In the genomic region with DNA sequence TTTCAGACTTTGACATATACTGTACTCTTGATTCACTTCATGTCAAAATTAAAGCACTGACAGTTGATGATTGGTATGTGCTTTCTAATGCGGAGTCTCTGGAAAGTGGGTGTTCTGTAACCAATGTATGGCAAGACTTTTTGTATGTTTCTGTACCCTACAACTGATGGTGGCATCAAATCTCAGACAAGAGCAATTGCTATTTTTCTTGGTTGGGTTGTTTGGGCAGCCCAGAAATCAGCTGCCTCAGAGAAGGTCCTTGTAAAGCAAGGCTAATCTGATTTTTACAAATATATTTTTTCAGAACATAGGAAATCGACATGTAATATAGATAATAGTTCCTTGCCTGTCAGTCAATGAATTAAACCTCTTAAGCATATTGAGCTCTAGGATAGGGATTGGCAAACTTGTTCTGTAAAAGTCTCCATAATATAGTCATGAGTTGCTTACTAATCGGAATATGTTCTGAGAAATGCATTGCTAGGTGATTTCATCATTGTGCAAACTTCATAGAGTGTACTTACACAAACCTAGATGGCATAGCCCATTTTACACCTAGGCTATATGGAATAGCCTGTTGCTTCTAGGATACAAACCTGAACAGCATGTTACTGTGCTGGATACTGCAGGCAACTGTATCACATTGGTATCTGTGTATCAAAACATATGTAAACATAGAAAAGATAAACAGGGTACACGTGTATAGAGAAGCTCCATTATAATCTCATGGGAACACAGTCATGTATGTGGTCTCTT, we compare ENCODE assay signal across 31 cellular contexts. TPM values are rescaled to one million over a fixed set of nuclear protein-coding genes. Genes with fewer than 3 reads are reported as not detected.
"Had no signal": no experiment of that assay in that cellular context is flagged by ENCODE, and none has a peak within 500 bp of the region (broad histone marks: within the 10 kb centered on the region; RNA-seq: fewer than 3 reads in every experiment).

No MANE protein-coding gene starts in this region.

- H3K27ac Mint-ChIP-seq: activated B cell treated with CpG ODN at 0.5 μM for 24 hours; activated CD4-positive, alpha-beta T cell treated with anti-CD3 and anti-CD28 coated beads, Interleukin-2, amount 10 ng/mL, durations not matched to agents 24 days and 14 days; activated CD8-positive, alpha-beta memory T cell treated with anti-CD3 and anti-CD28 coated beads, Interleukin-2, amount 10 ng/mL, durations not matched to agents 7 days and 5 days; activated naive CD4-positive, alpha-beta T cell treated with anti-CD3 and anti-CD28 coated beads, Interleukin-2, amount 50 U/mL, for 72 hours; brain; T-cell had no signal

- H3K27ac ChIP-seq: cardiac muscle cell, RWPE1 had no signal

- FAIRE-seq: astrocyte, TTC549 had no signal

- H3K27me3 ChIP-seq: cardiac muscle cell had no signal

- H3K4me3 Mint-ChIP-seq: activated B cell treated with CpG ODN at 0.5 μM for 24 hours; activated CD4-positive, alpha-beta T cell treated with anti-CD3 and anti-CD28 coated beads, Interleukin-2, amount 10 ng/mL, durations not matched to agents 24 days and 14 days; activated CD8-positive, alpha-beta memory T cell treated with anti-CD3 and anti-CD28 coated beads, Interleukin-2, amount 10 ng/mL, durations not matched to agents 7 days and 5 days; activated T-cell treated with anti-CD3 and anti-CD28 coated beads, Interleukin-2, amount 50 U/mL, for 4 hours; brain; T-cell had no signal

- ATAC-seq: activated CD8-positive, alpha-beta memory T cell treated with anti-CD3 and anti-CD28 coated beads, Interleukin-2, amount 10 ng/mL, durations not matched to agents 7 days and 5 days; activated naive CD4-positive, alpha-beta T cell treated with anti-CD3 and anti-CD28 coated beads, Interleukin-2, amount 50 U/mL, for 72 hours; activated T-cell treated with anti-CD3 and anti-CD28 coated beads, Interleukin-2, amount 50 U/mL, for 4 hours; T-cell had no signal

- H3K9me3 Mint-ChIP-seq: activated B cell treated with CpG ODN at 0.5 μM for 24 hours; activated CD4-positive, alpha-beta T cell treated with anti-CD3 and anti-CD28 coated beads, Interleukin-2, amount 10 ng/mL, durations not matched to agents 24 days and 14 days; activated naive CD4-positive, alpha-beta T cell treated with anti-CD3 and anti-CD28 coated beads, Interleukin-2, amount 50 U/mL, for 72 hours; activated T-cell treated with anti-CD3 and anti-CD28 coated beads, Interleukin-2, amount 50 U/mL, for 4 hours; brain; T-cell had no signal

- H3K27me3 Mint-ChIP-seq: activated CD4-positive, alpha-beta T cell treated with anti-CD3 and anti-CD28 coated beads, Interleukin-2, amount 10 ng/mL, durations not matched to agents 24 days and 14 days; brain had no signal

- H3K4me1 Mint-ChIP-seq: activated B cell treated with CpG ODN at 0.5 μM for 24 hours; activated CD4-positive, alpha-beta T cell treated with anti-CD3 and anti-CD28 coated beads, Interleukin-2, amount 10 ng/mL, durations not matched to agents 24 days and 14 days; activated CD8-positive, alpha-beta memory T cell treated with anti-CD3 and anti-CD28 coated beads, Interleukin-2, amount 10 ng/mL, durations not matched to agents 7 days and 5 days; brain; T-cell had no signal

- H3K36me3 ChIP-seq: cardiac muscle cell had no signal

- H3K36me3 Mint-ChIP-seq: activated CD8-positive, alpha-beta memory T cell treated with anti-CD3 and anti-CD28 coated beads, Interleukin-2, amount 10 ng/mL, durations not matched to agents 7 days and 5 days; activated naive CD4-positive, alpha-beta T cell treated with anti-CD3 and anti-CD28 coated beads, Interleukin-2, amount 50 U/mL, for 72 hours; brain; T-cell had no signal

- DNase-seq: activated B cell treated with CpG ODN at 0.5 μM for 24 hours; activated CD4-positive, alpha-beta T cell treated with anti-CD3 and anti-CD28 coated beads for 1 hour; activated CD4-positive, alpha-beta T cell treated with anti-CD3 and anti-CD28 coated beads, Interleukin-2, amount 10 ng/mL, durations not matched to agents 24 days and 14 days; activated CD4-positive, alpha-beta T cell treated with anti-CD3 and anti-CD28 coated beads, Interleukin-2, amount 50 U/mL, for 48 hours; activated CD8-positive, alpha-beta memory T cell treated with anti-CD3 and anti-CD28 coated beads, Interleukin-2, amount 10 ng/mL, durations not matched to agents 7 days and 5 days; activated effector memory CD4-positive, alpha-beta T cell treated with anti-CD3 and anti-CD28 coated beads, Interleukin-2, amount 50 U/mL, for 16 hours; activated naive CD4-positive, alpha-beta T cell treated with Interleukin-2 at 50 U/mL for 16 hours; activated T-cell treated with anti-CD3 and anti-CD28 coated beads, Interleukin-2, amount 50 U/mL, for 4 hours; amygdala; Kasumi-1; KBM-7; NCI-H1092; NCI-H1417; NCI-H1694; NCI-H2029; NCI-H2107; NCI-H2171 treated with DMSO at 0.1 percent for 48 hours; NCI-H345; NCI-H510A treated with DMSO at 0.1 percent for 48 hours; NCI-H69; SHP77 treated with DMSO at 0.1 percent for 48 hours; T-cell; T-helper 2 cell; T1000 had no signal

- H3K4me3 ChIP-seq: cardiac muscle cell had no signal

RNA-seq across cellular contexts. Expression of a gene that starts 10.2 kb away (rescaled TPM):
- total RNA-seq: activated B cell treated with CpG ODN at 0.5 μM for 24 hours; activated CD4-positive, alpha-beta T cell treated with anti-CD3 and anti-CD28 coated beads, Interleukin-2, amount 10 ng/mL, durations not matched to agents 24 days and 14 days; activated CD8-positive, alpha-beta memory T cell treated with anti-CD3 and anti-CD28 coated beads, Interleukin-2, amount 10 ng/mL, durations not matched to agents 7 days and 5 days; activated naive CD4-positive, alpha-beta T cell treated with anti-CD3 and anti-CD28 coated beads, Interleukin-2, amount 50 U/mL, for 72 hours; activated T-cell treated with anti-CD3 and anti-CD28 coated beads, Interleukin-2, amount 50 U/mL, for 4 hours; astrocyte; cardiac muscle cell; SK-MEL-5; T-cell had no signal
- polyA plus RNA-seq: cardiac muscle cell had no signal

RNA-seq across cellular contexts. Expression of a gene that starts 15.4 kb away (rescaled TPM):
- total RNA-seq: activated B cell treated with CpG ODN at 0.5 μM for 24 hours; activated CD4-positive, alpha-beta T cell treated with anti-CD3 and anti-CD28 coated beads, Interleukin-2, amount 10 ng/mL, durations not matched to agents 24 days and 14 days; activated CD8-positive, alpha-beta memory T cell treated with anti-CD3 and anti-CD28 coated beads, Interleukin-2, amount 10 ng/mL, durations not matched to agents 7 days and 5 days; activated naive CD4-positive, alpha-beta T cell treated with anti-CD3 and anti-CD28 coated beads, Interleukin-2, amount 50 U/mL, for 72 hours; activated T-cell treated with anti-CD3 and anti-CD28 coated beads, Interleukin-2, amount 50 U/mL, for 4 hours; astrocyte; SK-MEL-5; T-cell had no signal
